In the genomic region with DNA sequence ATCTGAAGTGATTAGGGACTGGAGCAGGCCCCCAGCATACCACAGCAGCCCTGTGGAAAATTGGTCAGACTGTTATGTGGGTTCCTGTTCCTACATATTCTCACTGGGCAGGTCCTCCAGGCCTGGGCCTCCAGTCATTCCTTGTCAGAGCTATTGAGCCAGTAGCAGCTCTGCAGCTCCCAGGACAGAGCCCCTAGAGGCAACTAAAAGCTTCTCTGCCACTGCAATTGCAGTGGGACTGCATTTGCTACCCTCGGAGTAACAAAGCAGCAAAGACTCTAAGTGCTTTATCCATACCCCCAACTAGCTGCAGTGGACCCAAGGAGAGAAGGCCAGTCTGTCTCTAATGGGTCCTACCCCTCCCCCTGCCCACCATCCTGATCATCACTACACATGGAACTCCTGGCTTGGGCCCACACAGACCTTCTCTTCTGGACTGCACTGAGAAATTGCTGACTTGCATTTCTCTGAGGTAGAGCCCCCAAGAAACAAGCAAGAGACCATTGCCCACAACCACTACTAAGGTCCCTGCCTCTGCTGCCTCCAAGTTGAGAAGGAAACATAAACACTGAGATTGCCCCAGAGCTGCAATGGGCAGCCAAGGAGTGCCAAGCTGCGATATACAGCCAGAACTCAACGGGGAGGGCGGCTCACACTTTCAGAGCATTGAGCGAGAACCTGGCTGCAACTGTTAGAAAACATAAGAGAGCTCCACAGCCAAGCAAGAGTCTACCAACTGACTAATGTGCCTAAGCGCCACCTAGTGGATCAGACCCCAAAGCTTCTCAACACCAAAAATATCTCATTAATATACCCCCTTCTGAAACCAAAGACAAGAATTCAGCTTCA, we compare ENCODE assay signal across 8 cellular contexts.
DNase-seq lines count a peak whose midpoint lies in the region; ATAC-seq and TF ChIP-seq lines count a peak whose summit lies in the region.

No MANE protein-coding gene starts in this region.

- H3K36me3 ChIP-seq in HEK293 (ENCODE audit: control insufficient read depth in 2 of 2, insufficient read depth in 1 of 2, low read length in 2 of 2) (no peaks in the 10 kb centered on the region), SJCRH30 (no peaks in the 10 kb centered on the region), stomach (no peaks in the 10 kb centered on the region), psoas muscle (ENCODE audit: insufficient read depth in 1 of 2, low read depth in 1 of 2) (no peaks in the 10 kb centered on the region)

- H3K9me3 ChIP-seq in HEK293 (ENCODE audit: control insufficient read depth, insufficient read depth, low read depth, low read length) (no peaks in the 10 kb centered on the region), SJCRH30 (replicated peaks) (no peaks in the 10 kb centered on the region), stomach (no peaks in the 10 kb centered on the region), psoas muscle (no peaks in the 10 kb centered on the region)

- no peak for TF ChIP-seq POLR2A in stomach (IDR thresholded peaks at IDR 0.05)

- no peak for ATAC-seq in psoas muscle

- 30 to 48% (median 31%) methylated on average over 6 of the region's 6 CpGs for WGBS in stomach, 5 donors
- WGBS in psoas muscle, 3 donors = 49 to 58% (median 58%) methylated on average over 6 of the region's 6 CpGs

- CTCF ChIA-PET in HEK293 (lab: Yijun Ruan, JAX) = interaction anchor here (0.6 to 1.6 kb wide), 13 partner anchors 13 to 1076 kb away, joined by 3 to 11 read pairs (median 3); no protein-coding TSS in a partner anchor

- H3K4me1 ChIP-seq in HEK293 (ENCODE audit: control insufficient read depth, insufficient read depth, low read length) (no peaks in the 10 kb centered on the region), SJCRH30 (no peaks in the 10 kb centered on the region), stomach (no peaks in the 10 kb centered on the region), psoas muscle (no peaks in the 10 kb centered on the region)

- intact Hi-C loops in stomach (cut with DNase I; ENCODE audit: low total_unique reads) (no loop called here), psoas muscle (cut with DNase I) (no loop called here)

- POLR2A ChIA-PET in HEK293 (lab: Yijun Ruan, JAX) = no interaction called here

- TF ChIP-seq CTCF in HEK293 (tag by site-specific recombination; IDR thresholded peaks at IDR 0.05) (no peak), stomach (IDR thresholded peaks at IDR 0.05) (peak in 5 of 7 experiments; percentile 10 to 47 (median 42)), psoas muscle (IDR thresholded peaks at IDR 0.05) (no peak)

- no peaks in the 10 kb centered on the region for H3K27me3 ChIP-seq in SJCRH30
- no peaks in the 10 kb centered on the region for H3K27me3 ChIP-seq in stomach
- H3K27me3 ChIP-seq in psoas muscle (ENCODE audit: insufficient read depth in 3 of 3, low read length in 2 of 3) = no peaks in the 10 kb centered on the region

- no peak for TF ChIP-seq EP300 in stomach (IDR thresholded peaks at IDR 0.05)

- H3K27ac ChIP-seq in HEK293 (ENCODE audit: extremely low read depth, low read depth, low read length) (no peak overlapping the region), SJCRH30 (no peak overlapping the region), stomach (no peak overlapping the region), psoas muscle (no peak overlapping the region)

- H3K4me3 ChIP-seq in HEK293 (ENCODE audit: low read depth, low read length) (no peak overlapping the region), SJCRH30 (no peak overlapping the region), stomach (no peak overlapping the region), psoas muscle (no peak overlapping the region)

- peak; percentile 0 for DNase-seq in stimulated activated naive CD4-positive, alpha-beta T cell treated with Interleukin-2 at 50 U/mL for 16 hours (lab: John Stamatoyannopoulos, UW)
- no peak for DNase-seq in stimulated activated naive CD4-positive, alpha-beta T cell (lab: John Stamatoyannopoulos, UW)
- DNase-seq in Kasumi-1 (lab: John Stamatoyannopoulos, UW) (peak; percentile 74 to 78), SJCRH30 (peak; percentile 67 to 84), glomerular visceral epithelial cell (ENCODE audit: extremely low spot score) (peak; percentile 52), stomach (peak; percentile 67), psoas muscle (no peak)

TF ChIP-seq in HEK293, 187 proteins besides CTCF, POLR2A, EP300 and RAD21:
- TF ChIP-seq ZNF654 (tag by site-specific recombination; IDR thresholded peaks at IDR 0.05; ENCODE audit: low read depth) (peak; percentile 48), ZNF146 (tag by site-specific recombination; IDR thresholded peaks at IDR 0.05) (no peak)
TF ChIP-seq in HEK293: peak in this region for 1.

Comparison
In these comparisons a context has a peak if more than half of its experiments do, and no peak if none do; other contexts are left out.
1. DNase-seq: peak in stimulated activated naive CD4-positive, alpha-beta T cell treated with Interleukin-2 at 50 U/mL for 16 hours (single experiment), Kasumi-1 (2 of 2), SJCRH30 (2 of 2), glomerular visceral epithelial cell (single experiment) and stomach (single experiment); none in stimulated activated naive CD4-positive, alpha-beta T cell (0 of 6) and psoas muscle (0 of 2).
2. CTCF ChIP-seq: peak in stomach (5 of 7); none in HEK293 (single experiment) and psoas muscle (single experiment).